ENCODE assay signal across 1 cellular context in the genomic region with DNA sequence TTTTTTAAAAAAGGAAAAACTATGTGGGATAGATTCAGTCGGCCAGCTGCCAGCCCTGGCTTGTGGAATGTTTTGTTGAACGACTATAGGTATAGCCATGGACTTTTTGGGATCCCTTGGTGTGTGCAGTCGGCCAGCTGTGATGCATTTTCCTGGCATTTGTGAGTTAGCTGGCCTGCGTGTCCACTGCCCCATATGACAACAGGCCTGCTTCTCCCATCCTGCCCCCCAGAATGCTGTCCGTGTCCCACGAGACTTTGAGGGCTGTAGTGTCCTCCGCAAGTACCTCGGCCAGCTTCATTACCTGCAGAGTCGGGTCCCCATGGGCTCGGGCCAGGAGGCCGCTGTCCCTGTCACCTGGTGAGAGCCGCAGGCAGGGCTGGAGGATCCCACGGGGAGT.
TF ChIP-seq lines count a peak whose summit lies in the region.

No MANE protein-coding gene starts in this region.

TF ChIP-seq in K562, 482 proteins besides CTCF, POLR2A, EP300 and RAD21:
- TF ChIP-seq POLR2G (IDR thresholded peaks at IDR 0.05; ENCODE audit: low read depth, low read length), result 0 out of 2 replicates have a peak, but pooled peaks have one; percentile 30
- no peak for TF ChIP-seq YBX1 (IDR thresholded peaks at IDR 0.05)
